In genomic region chr3:83393276-83393675, GRCh38 we compare ENCODE assay signal across 22 cellular contexts.
"Had no signal": no experiment of that assay in that cellular context is flagged by ENCODE, and none has a peak within 500 bp of the region (broad histone marks: within the 10 kb centered on the region; RNA-seq: fewer than 3 reads in every experiment).

No MANE protein-coding gene starts in this region.

- H3K9me3 ChIP-seq: SJCRH30 had no signal

- H3K27ac Mint-ChIP-seq: IgD-negative memory B cell had no signal

- H3K4me1 Mint-ChIP-seq: IgD-negative memory B cell had no signal

- H3K4me3 Mint-ChIP-seq: IgD-negative memory B cell had no signal

- ATAC-seq: K562, SK-N-SH treated with all-trans-retinoic acid at 6 μM for 48 hours had no signal

- H3K4me2 ChIP-seq: KMS-11 had no signal

- H3K27me3 ChIP-seq: SJCRH30 had no signal

- H3K36me3 ChIP-seq: SJCRH30 had no signal

- H3K4me3 ChIP-seq: K562, SJCRH30 had no signal

- H3K27me3 Mint-ChIP-seq: IgD-negative memory B cell had no signal

- FAIRE-seq: K562, RCC 7860 had no signal

- H3K9ac ChIP-seq: KMS-11 had no signal

- DNase-seq: Kasumi-1, MV-4-11, NCI-H1048, NCI-H1105, NCI-H1417, NCI-H1436 treated with DMSO at 0.1 percent for 48 hours, NCI-H1694, NCI-H187 treated with DMSO at 0.1 percent for 48 hours, NCI-H2029 treated with DMSO at 0.1 percent for 48 hours, NCI-H2171 treated with DMSO at 0.1 percent for 48 hours, NCI-H345, NCI-H446 treated with DMSO at 0.1 percent for 48 hours, NCI-H510A treated with DMSO at 0.1 percent for 48 hours, NCI-H774, SHP77 treated with DMSO at 0.1 percent for 48 hours, SJCRH30 had no signal

- H3K27ac ChIP-seq: KMS-11, RWPE1, SJCRH30 had no signal

- H3K36me3 Mint-ChIP-seq: IgD-negative memory B cell had no signal

- H3K4me1 ChIP-seq: SJCRH30 had no signal
